In the genomic region with DNA sequence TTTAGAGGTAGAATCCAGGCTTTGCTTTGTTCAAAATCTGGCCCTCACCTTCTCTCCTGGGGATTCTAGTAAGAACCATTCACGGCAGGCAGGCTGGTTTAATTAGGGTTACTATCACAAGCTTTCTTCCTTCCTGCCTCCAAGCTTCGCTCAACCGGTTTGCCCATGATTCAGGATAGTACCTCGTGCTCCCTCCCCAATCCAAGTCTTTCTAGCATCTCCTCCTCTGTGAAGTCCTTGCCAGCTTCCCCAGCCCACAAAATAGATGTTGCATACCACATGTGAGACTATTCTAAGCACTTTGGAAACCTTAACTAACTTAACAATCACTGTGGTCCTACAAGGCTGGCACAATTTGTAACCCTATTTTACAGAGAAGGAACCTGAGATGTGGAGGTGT, we compare ENCODE assay signal across 13 cellular contexts.
DNase-seq lines count a peak whose midpoint lies in the region; ATAC-seq, FAIRE-seq and TF ChIP-seq lines count a peak whose summit lies in the region.
"Had no signal": no experiment of that assay in that cellular context is flagged by ENCODE, and none has a peak within 500 bp of the region (broad histone marks: within the 10 kb centered on the region; RNA-seq: fewer than 3 reads in every experiment).

No MANE protein-coding gene starts in this region.

- H3K4me1 Mint-ChIP-seq in GM23338 = peaks cover 28% of the 10 kb centered on the region
- H3K4me1 Mint-ChIP-seq in effector memory CD8-positive, alpha-beta T cell (ENCODE audit: low read depth in 2 of 2) = peaks cover 0 to 2% of the 10 kb centered on the region in 2 donors

- peak; percentile 38; the same call in 1 of the 3 replicates for ATAC-seq in GM23338
- ATAC-seq in effector memory CD8-positive, alpha-beta T cell (replicated peaks) = no peak

- H3K9me2 ChIP-seq in GM23338 (ENCODE audit: insufficient read depth) = no peaks in the 10 kb centered on the region

- no peak overlapping the region for H3K4me2 ChIP-seq in GM23338

- FAIRE-seq in TTC549 (lab: Jason Lieb, UNC) = peak; percentile 73
- FAIRE-seq: endothelial cell of umbilical vein had no signal

- no peak overlapping the region for H3K27ac Mint-ChIP-seq in GM23338
- no peak overlapping the region for H3K27ac Mint-ChIP-seq in effector memory CD8-positive, alpha-beta T cell

- H2AFZ ChIP-seq in GM23338 = peak overlapping the region; percentile 81

- no peak overlapping the region for H3K4me3 Mint-ChIP-seq in GM23338
- H3K4me3 Mint-ChIP-seq in effector memory CD8-positive, alpha-beta T cell = no peak overlapping the region

- H3K27me3 Mint-ChIP-seq in GM23338 (ENCODE audit: insufficient read depth, low read depth, poor library complexity) = peaks cover 2% of the 10 kb centered on the region
- H3K27me3 Mint-ChIP-seq in effector memory CD8-positive, alpha-beta T cell = peaks cover 0 to 12% of the 10 kb centered on the region in 2 donors

- no peak for TF ChIP-seq POLR2A in sigmoid colon (IDR thresholded peaks at IDR 0.05)

- no peaks in the 10 kb centered on the region for H3F3A ChIP-seq in GM23338 (replicated peaks; ENCODE audit: low read depth)

- no peak for DNase-seq in GM23338 (ENCODE audit: low spot score)
- peak; percentile 23 for DNase-seq in fibroblast of the conjunctiva (ENCODE audit: low read depth)
- no peak for DNase-seq in NCI-H187 (lab: John Stamatoyannopoulos, UW)
- DNase-seq in sigmoid colon = no peak
- no peak for DNase-seq in SHP77 treated with DMSO at 0.1 percent for 48 hours (lab: John Stamatoyannopoulos, UW)
- DNase-seq in effector memory CD8-positive, alpha-beta T cell = no peak
- DNase-seq: activated CD4-positive, alpha-beta T cell treated with anti-CD3 and anti-CD28 coated beads, Interleukin-2, amount 50 U/mL, for 48 hours; activated effector memory CD4-positive, alpha-beta T cell treated with anti-CD3 and anti-CD28 coated beads, Interleukin-2, amount 50 U/mL, for 16 hours; COR-L47 had no signal

- H3K36me3 Mint-ChIP-seq in GM23338 (ENCODE audit: low read depth) = no peaks in the 10 kb centered on the region
- H3K36me3 Mint-ChIP-seq in effector memory CD8-positive, alpha-beta T cell (ENCODE audit: insufficient read depth) = no peaks in the 10 kb centered on the region

- 19 to 50% methylated on average over 4 of the region's 4 CpGs for whole genome bisulfite sequencing in sigmoid colon, 2 donors

- no peaks in the 10 kb centered on the region for H3K36me3 ChIP-seq in GM23338 (ENCODE audit: insufficient read depth)
- H3K36me3 ChIP-seq in sigmoid colon = no peaks in the 10 kb centered on the region
- H3K36me3 ChIP-seq: cardiac muscle cell had no signal

- H3K79me2 ChIP-seq in GM23338 (replicated peaks; ENCODE audit: insufficient read depth) = no peaks in the 10 kb centered on the region

- intact Hi-C loops in sigmoid colon (cut with DNase I) = no loop called here

- no peaks in the 10 kb centered on the region for H3K27me3 ChIP-seq in GM23338 (ENCODE audit: insufficient read depth)
- no peaks in the 10 kb centered on the region for H3K27me3 ChIP-seq in sigmoid colon
- H3K27me3 ChIP-seq: cardiac muscle cell had no signal

- H4K20me1 ChIP-seq in GM23338 (replicated peaks; ENCODE audit: insufficient read depth) = no peaks in the 10 kb centered on the region

- H3K9me3 Mint-ChIP-seq in GM23338 = no peaks in the 10 kb centered on the region
- no peaks in the 10 kb centered on the region for H3K9me3 Mint-ChIP-seq in effector memory CD8-positive, alpha-beta T cell

- TF ChIP-seq CTCF in GM23338 (conservative IDR thresholded peaks at IDR 0.05; ENCODE audit: low read depth in 2 of 2) (no peak), sigmoid colon (IDR thresholded peaks at IDR 0.05) (no peak)

- H3K4me3 ChIP-seq in GM23338 (no peak overlapping the region), skin epidermis (no peak overlapping the region), sigmoid colon (no peak overlapping the region)
- H3K4me3 ChIP-seq: cardiac muscle cell had no signal

- H3K9me3 ChIP-seq in sigmoid colon = no peaks in the 10 kb centered on the region

- no peak overlapping the region for H3K27ac ChIP-seq in GM23338 (ENCODE audit: low read depth)
- peak overlapping the region in 13 of 21 experiments; percentile 25 to 79 (median 65) for H3K27ac ChIP-seq in skin epidermis
- no peak overlapping the region for H3K27ac ChIP-seq in sigmoid colon
- H3K27ac ChIP-seq: cardiac muscle cell had no signal

- H3K4me1 ChIP-seq in GM23338 (ENCODE audit: insufficient read depth) (peaks cover 11% of the 10 kb centered on the region), sigmoid colon (peaks cover 0 to 49% (median 20%) of the 10 kb centered on the region in 4 donors)

- no peak for TF ChIP-seq EP300 in sigmoid colon (IDR thresholded peaks at IDR 0.05)

TF ChIP-seq in GM23338, 12 proteins besides CTCF, POLR2A, EP300 and RAD21:
- TF ChIP-seq STAT1 (IDR thresholded peaks at IDR 0.05; ENCODE audit: unreplicated experiment) (no peak), EZH2phosphoT487 (IDR thresholded peaks at IDR 0.05; ENCODE audit: unreplicated experiment) (no peak), ZNF331 (CRISPR knock-in tag; IDR thresholded peaks at IDR 0.05; ENCODE audit: low read depth) (no peak), EZH2 (IDR thresholded peaks at IDR 0.05; ENCODE audit: low read depth, unreplicated experiment) (no peak), CREB1 (CRISPR knock-in tag; IDR thresholded peaks at IDR 0.05; ENCODE audit: low read depth) (no peak)
- TF ChIP-seq, protein P1, sequence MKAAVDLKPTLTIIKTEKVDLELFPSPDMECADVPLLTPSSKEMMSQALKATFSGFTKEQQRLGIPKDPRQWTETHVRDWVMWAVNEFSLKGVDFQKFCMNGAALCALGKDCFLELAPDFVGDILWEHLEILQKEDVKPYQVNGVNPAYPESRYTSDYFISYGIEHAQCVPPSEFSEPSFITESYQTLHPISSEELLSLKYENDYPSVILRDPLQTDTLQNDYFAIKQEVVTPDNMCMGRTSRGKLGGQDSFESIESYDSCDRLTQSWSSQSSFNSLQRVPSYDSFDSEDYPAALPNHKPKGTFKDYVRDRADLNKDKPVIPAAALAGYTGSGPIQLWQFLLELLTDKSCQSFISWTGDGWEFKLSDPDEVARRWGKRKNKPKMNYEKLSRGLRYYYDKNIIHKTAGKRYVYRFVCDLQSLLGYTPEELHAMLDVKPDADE (IDR thresholded peaks at IDR 0.05) = no peak
- TF ChIP-seq, protein P2, sequence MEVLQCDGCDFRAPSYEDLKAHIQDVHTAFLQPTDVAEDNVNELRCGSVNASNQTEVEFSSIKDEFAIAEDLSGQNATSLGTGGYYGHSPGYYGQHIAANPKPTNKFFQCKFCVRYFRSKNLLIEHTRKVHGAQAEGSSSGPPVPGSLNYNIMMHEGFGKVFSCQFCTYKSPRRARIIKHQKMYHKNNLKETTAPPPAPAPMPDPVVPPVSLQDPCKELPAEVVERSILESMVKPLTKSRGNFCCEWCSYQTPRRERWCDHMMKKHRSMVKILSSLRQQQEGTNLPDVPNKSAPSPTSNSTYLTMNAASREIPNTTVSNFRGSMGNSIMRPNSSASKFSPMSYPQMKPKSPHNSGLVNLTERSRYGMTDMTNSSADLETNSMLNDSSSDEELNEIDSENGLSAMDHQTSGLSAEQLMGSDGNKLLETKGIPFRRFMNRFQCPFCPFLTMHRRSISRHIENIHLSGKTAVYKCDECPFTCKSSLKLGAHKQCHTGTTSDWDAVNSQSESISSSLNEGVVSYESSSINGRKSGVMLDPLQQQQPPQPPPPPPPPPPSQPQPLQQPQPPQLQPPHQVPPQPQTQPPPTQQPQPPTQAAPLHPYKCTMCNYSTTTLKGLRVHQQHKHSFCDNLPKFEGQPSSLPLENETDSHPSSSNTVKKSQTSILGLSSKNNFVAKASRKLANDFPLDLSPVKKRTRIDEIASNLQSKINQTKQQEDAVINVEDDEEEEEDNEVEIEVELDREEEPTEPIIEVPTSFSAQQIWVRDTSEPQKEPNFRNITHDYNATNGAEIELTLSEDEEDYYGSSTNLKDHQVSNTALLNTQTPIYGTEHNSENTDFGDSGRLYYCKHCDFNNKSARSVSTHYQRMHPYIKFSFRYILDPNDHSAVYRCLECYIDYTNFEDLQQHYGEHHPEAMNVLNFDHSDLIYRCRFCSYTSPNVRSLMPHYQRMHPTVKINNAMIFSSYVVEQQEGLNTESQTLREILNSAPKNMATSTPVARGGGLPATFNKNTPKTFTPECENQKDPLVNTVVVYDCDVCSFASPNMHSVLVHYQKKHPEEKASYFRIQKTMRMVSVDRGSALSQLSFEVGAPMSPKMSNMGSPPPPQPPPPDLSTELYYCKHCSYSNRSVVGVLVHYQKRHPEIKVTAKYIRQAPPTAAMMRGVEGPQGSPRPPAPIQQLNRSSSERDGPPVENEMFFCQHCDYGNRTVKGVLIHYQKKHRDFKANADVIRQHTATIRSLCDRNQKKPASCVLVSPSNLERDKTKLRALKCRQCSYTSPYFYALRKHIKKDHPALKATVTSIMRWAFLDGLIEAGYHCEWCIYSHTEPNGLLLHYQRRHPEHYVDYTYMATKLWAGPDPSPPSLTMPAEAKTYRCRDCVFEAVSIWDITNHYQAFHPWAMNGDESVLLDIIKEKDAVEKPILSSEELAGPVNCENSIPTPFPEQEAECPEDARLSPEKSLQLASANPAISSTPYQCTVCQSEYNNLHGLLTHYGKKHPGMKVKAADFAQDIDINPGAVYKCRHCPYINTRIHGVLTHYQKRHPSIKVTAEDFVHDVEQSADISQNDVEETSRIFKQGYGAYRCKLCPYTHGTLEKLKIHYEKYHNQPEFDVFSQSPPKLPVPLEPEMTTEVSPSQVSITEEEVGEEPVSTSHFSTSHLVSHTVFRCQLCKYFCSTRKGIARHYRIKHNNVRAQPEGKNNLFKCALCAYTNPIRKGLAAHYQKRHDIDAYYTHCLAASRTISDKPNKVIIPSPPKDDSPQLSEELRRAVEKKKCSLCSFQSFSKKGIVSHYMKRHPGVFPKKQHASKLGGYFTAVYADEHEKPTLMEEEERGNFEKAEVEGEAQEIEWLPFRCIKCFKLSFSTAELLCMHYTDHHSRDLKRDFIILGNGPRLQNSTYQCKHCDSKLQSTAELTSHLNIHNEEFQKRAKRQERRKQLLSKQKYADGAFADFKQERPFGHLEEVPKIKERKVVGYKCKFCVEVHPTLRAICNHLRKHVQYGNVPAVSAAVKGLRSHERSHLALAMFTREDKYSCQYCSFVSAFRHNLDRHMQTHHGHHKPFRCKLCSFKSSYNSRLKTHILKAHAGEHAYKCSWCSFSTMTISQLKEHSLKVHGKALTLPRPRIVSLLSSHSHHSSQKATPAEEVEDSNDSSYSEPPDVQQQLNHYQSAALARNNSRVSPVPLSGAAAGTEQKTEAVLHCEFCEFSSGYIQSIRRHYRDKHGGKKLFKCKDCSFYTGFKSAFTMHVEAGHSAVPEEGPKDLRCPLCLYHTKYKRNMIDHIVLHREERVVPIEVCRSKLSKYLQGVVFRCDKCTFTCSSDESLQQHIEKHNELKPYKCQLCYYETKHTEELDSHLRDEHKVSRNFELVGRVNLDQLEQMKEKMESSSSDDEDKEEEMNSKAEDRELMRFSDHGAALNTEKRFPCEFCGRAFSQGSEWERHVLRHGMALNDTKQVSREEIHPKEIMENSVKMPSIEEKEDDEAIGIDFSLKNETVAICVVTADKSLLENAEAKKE (CRISPR knock-in tag; IDR thresholded peaks at IDR 0.05) = no peak

Comparison
In these comparisons a context has a peak if more than half of its experiments do, and no peak if none do; other contexts are left out.
1. H3K27ac ChIP-seq: peak in skin epidermis (13 of 21); none in GM23338 (single experiment) and sigmoid colon (0 of 4).